In the genomic region with DNA sequence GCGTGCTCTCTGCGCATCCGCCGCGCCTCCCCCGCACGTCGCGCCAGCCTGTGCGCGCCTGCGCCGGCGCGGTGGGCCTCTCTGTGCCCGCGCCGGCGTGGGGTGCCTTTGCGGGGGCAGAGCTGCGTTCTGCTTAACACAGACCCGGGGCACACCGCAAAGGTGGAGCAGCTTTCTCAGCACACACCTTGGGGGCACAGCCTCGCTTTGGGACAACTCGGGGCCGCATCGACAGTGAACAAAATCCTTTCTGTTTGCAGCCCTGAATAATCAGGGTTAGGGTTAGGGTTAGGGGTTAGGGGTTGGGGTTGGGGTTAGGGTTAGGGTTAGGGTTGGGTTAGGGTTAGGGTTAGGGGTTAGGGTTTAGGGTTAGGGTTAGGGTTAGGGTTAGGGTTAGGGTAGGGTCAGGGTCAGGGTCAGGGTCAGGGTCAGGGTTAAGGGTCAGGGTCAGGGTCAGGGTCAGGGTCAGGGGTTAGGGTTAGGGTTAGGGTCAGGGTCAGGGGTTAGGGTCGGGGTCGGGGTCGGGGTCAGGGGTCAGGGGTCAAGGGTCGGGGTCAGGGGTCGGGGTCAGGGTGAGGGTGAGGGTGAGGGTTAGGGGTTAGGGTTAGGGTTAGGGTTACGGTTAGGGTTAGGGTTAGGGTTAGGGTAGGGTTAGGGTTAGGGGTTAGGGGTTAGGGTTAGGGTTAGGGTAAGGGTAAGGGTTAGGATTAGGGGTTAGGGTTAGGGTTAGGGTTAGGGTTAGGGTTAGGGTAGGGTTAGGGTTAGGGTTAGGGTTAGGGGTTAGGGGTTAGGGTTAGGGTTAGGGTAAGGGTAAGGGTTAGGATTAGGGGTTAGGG, we compare ENCODE assay signal across 8 cellular contexts. TPM values are rescaled to one million over a fixed set of nuclear protein-coding genes. Genes with fewer than 3 reads are reported as not detected.
DNase-seq lines count a peak whose midpoint lies in the region; ATAC-seq and TF ChIP-seq lines count a peak whose summit lies in the region.
"Not testable (repeated sequence)": the region's sequence is repeated elsewhere in the genome, so short reads cannot be mapped to it uniquely, and the experiment has no call there.

No MANE protein-coding gene starts in this region.

- not testable (repeated sequence) for H3K27ac Mint-ChIP-seq in CD8-positive, alpha-beta T cell

- H3K4me2 ChIP-seq in osteoblast (ENCODE audit: insufficient read depth, low read length) = not testable (repeated sequence)

- intact Hi-C loops in CD8-positive, alpha-beta T cell (cut with DNase I, micrococcal nuclease); esophagus muscularis mucosa (cut with DNase I): not testable (repeated sequence)

- not testable (repeated sequence) for H3K9me3 Mint-ChIP-seq in CD8-positive, alpha-beta T cell

- not testable (repeated sequence) for TF ChIP-seq EP300 in esophagus muscularis mucosa (IDR thresholded peaks at IDR 0.05)

- H3K4me3 ChIP-seq in CD8-positive, alpha-beta T cell (ENCODE audit: low read depth, low read length); choroid plexus epithelial cell (ENCODE audit: low read depth, low read length); esophagus muscularis mucosa; osteoblast (ENCODE audit: insufficient read depth, low read length): not testable (repeated sequence)

- H3K27me3 ChIP-seq in CD8-positive, alpha-beta T cell (ENCODE audit: insufficient read depth, low read length); esophagus muscularis mucosa; osteoblast (ENCODE audit: insufficient read depth, low read length): not testable (repeated sequence)

- WGBS in esophagus muscularis mucosa = 94% methylated on average over 33 of the region's 33 CpGs

- H3K36me3 Mint-ChIP-seq in CD8-positive, alpha-beta T cell = not testable (repeated sequence)

- H3K9me3 ChIP-seq in CD8-positive, alpha-beta T cell (ENCODE audit: low read length); esophagus muscularis mucosa; osteoblast (ENCODE audit: low read depth, low read length): not testable (repeated sequence)

- DNase-seq in CD8-positive, alpha-beta T cell = not testable (repeated sequence)
- DNase-seq in NCI-H748 treated with DMSO at 0.1 percent for 48 hours (lab: John Stamatoyannopoulos, UW) (peak; percentile 44), T-helper 9 cell (peak; percentile 19), choroid plexus epithelial cell (ENCODE audit: low read depth) (peak; percentile 11), esophagus muscularis mucosa (ENCODE audit: extremely low spot score) (peak; percentile 75), iris pigment epithelial cell (ENCODE audit: low read depth) (peak; percentile 2), osteoblast (ENCODE audit: insufficient read length, low spot score, missing footprints) (peak; percentile 44)

- ATAC-seq in CD8-positive, alpha-beta T cell = peak; percentile 10
- peak; percentile 5 for ATAC-seq in HG02798 (IDR thresholded peaks at IDR 0.05; ENCODE audit: poor library complexity, unreplicated experiment)

- H3K36me3 ChIP-seq in CD8-positive, alpha-beta T cell (ENCODE audit: insufficient read depth, low read length); esophagus muscularis mucosa; osteoblast (ENCODE audit: insufficient read depth, low read length): not testable (repeated sequence)

- not testable (repeated sequence) for H4K20me1 ChIP-seq in osteoblast (ENCODE audit: insufficient read depth, low read length)

- H3K27me3 Mint-ChIP-seq in CD8-positive, alpha-beta T cell (ENCODE audit: low read depth) = not testable (repeated sequence)

- not testable (repeated sequence) for H3K4me1 ChIP-seq in CD8-positive, alpha-beta T cell (ENCODE audit: insufficient read depth, low read length); esophagus muscularis mucosa; osteoblast (ENCODE audit: insufficient read depth, low read length)

- POLR2A ChIA-PET in CD8-positive, alpha-beta T cell (lab: Charles Lee) = not testable (repeated sequence)

- H3K79me2 ChIP-seq in osteoblast (ENCODE audit: insufficient read depth, low read length) = not testable (repeated sequence)

- CTCF ChIA-PET in CD8-positive, alpha-beta T cell (lab: Charles Lee) = not testable (repeated sequence)

- not testable (repeated sequence) for TF ChIP-seq POLR2A in esophagus muscularis mucosa (IDR thresholded peaks at IDR 0.05; ENCODE audit: low read depth)

- H3K4me3 Mint-ChIP-seq in CD8-positive, alpha-beta T cell = not testable (repeated sequence)

- H3K27ac ChIP-seq in CD8-positive, alpha-beta T cell (ENCODE audit: low read depth, low read length); esophagus muscularis mucosa (replicated peaks in 1 of 4); osteoblast (ENCODE audit: low read depth, low read length): not testable (repeated sequence)

- TF ChIP-seq CTCF in CD8-positive, alpha-beta T cell (IDR thresholded peaks at IDR 0.05); choroid plexus epithelial cell (conservative IDR thresholded peaks at IDR 0.05; ENCODE audit: low read depth, low read length); esophagus muscularis mucosa (IDR thresholded peaks at IDR 0.05); osteoblast (IDR thresholded peaks at IDR 0.05; ENCODE audit: extremely low read depth, low read depth, low read length): not testable (repeated sequence)

- not testable (repeated sequence) for H2AFZ ChIP-seq in osteoblast (ENCODE audit: low read length)

- not testable (repeated sequence) for H3K4me1 Mint-ChIP-seq in CD8-positive, alpha-beta T cell (ENCODE audit: low read depth)

RNA-seq across cellular contexts. Expression of a gene that starts 31.1 kb away (rescaled TPM):
- total RNA-seq in CD8-positive, alpha-beta T cell = 10 to 100 TPM; 56.3 to 64.1 TPM
- total RNA-seq in esophagus muscularis mucosa (10 to 100 TPM; 36.5 to 54.8 (median 44.5) TPM), osteoblast (51.0 and 59.4 TPM in 2 replicates)
